In the genomic region with DNA sequence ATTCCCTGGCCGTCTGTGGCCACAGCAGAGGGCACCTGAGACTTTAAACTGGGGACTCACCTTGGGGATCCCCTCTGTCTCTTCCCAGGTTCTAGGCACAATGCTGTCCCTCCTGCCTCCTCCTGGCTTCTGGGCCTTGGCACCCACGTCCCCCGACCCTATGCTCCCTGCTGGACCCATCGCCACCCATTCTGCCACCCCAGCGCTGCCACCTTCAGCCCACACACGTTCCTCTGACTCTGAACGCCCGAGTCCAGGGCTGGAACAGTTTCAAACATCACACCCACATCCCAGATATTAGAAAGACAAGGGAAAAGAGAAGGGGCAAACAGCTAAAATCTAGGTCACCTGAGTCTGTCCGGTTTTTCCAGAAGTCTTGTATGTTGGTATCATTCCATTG, we compare ENCODE assay signal across 1 cellular context.
TF ChIP-seq lines count a peak whose summit lies in the region.

No MANE protein-coding gene starts in this region.

TF ChIP-seq in HEK293, 187 proteins besides CTCF, POLR2A, EP300 and RAD21:
- 0 out of 2 replicates have a peak, but pooled peaks have one; percentile 11 for TF ChIP-seq EGR2 (tag by site-specific recombination; IDR thresholded peaks at IDR 0.05; ENCODE audit: low read depth)
